ENCODE assay signal across 30 cellular contexts in the genomic region with DNA sequence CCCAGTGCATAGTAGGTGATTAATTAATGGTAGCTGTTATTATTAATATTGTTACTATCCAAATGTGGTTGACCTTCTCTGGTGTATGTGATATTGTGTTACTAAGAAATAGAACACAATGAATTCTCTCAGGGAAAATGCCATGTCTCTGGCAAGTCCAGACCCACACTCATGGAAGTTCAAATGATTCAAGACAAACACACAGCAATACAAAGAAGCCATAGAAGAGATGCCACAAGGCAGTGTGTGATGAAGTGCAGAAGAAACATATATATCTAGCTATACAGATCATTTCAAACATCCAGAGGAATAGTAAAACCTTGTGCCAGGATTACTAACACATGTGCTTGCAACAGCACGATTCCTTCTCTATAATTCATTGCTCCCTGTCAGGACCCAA.
"Had no signal": no experiment of that assay in that cellular context is flagged by ENCODE, and none has a peak within 500 bp of the region (broad histone marks: within the 10 kb centered on the region; RNA-seq: fewer than 3 reads in every experiment).

No MANE protein-coding gene starts in this region.

- H3K36me3 Mint-ChIP-seq: naive B cell; naive thymus-derived CD8-positive, alpha-beta T cell; natural killer cell treated with Interleukin-12 subunit alpha and Interleukin-12 subunit beta and Interleukin-15 and Interleukin-18, amount 100 ng/mL, for 72 hours; stimulated activated naive B cell treated with anti-CD40 and anti-IgM and Interleukin-4, amounts not matched to agents 10 μg/mL and 1 μg/mL and 100 μg/mL, for 72 hours; type B pancreatic cell had no signal

- ATAC-seq: naive thymus-derived CD8-positive, alpha-beta T cell; natural killer cell treated with Interleukin-12 subunit alpha and Interleukin-12 subunit beta and Interleukin-15 and Interleukin-18, amount 100 ng/mL, for 72 hours; psoas muscle; right cardiac atrium; right lobe of liver; stimulated activated effector memory CD8-positive, alpha-beta T cell treated with anti-CD3 and anti-CD28 coated beads, Interleukin-12 subunit alpha, Interleukin-12 subunit beta, amount 100 ng/mL, for 72 hours; stimulated activated naive B cell treated with anti-CD40 and anti-IgM and Interleukin-4, amounts not matched to agents 10 μg/mL and 1 μg/mL and 100 μg/mL, for 72 hours; upper lobe of right lung had no signal

- H3K36me3 ChIP-seq: ovary, right lobe of liver, spleen, stomach, thoracic aorta, thyroid gland, tibial nerve, upper lobe of right lung, uterus had no signal

- H3K9me3 ChIP-seq: ovary, psoas muscle, right lobe of liver, stomach, thoracic aorta, thyroid gland, upper lobe of right lung, uterus had no signal

- H3K4me1 ChIP-seq: parathyroid adenoma, psoas muscle, right lobe of liver, spleen, stomach, thyroid gland, upper lobe of right lung, uterus had no signal

- H3K9me3 Mint-ChIP-seq: natural killer cell treated with Interleukin-12 subunit alpha and Interleukin-12 subunit beta and Interleukin-15 and Interleukin-18, amount 100 ng/mL, for 72 hours; type B pancreatic cell had no signal

- H3K4me1 Mint-ChIP-seq: naive B cell; naive thymus-derived CD8-positive, alpha-beta T cell; stimulated activated effector memory CD8-positive, alpha-beta T cell treated with anti-CD3 and anti-CD28 coated beads, Interleukin-12 subunit alpha, Interleukin-12 subunit beta, amount 100 ng/mL, for 72 hours; stimulated activated naive B cell treated with anti-CD40 and anti-IgM and Interleukin-4, amounts not matched to agents 10 μg/mL and 1 μg/mL and 100 μg/mL, for 72 hours had no signal

- H3K27me3 ChIP-seq: ovary, right lobe of liver, spleen, stomach, thyroid gland, tibial nerve, upper lobe of right lung, uterus had no signal

- DNase-seq: naive B cell; naive thymus-derived CD8-positive, alpha-beta T cell; nephron progenitor cell; occipital lobe; ovary; psoas muscle; right cardiac atrium; right lobe of liver; spleen; stimulated activated CD4-positive, alpha-beta T cell treated with anti-CD3 and anti-CD28 coated beads, Interleukin-12 subunit alpha, Interleukin-12 subunit beta, amount 100 ng/mL, for 4 hours; stimulated activated CD4-positive, alpha-beta T cell treated with anti-CD3 and anti-CD28 coated beads, Interleukin-2, amount 100 ng/mL, for 24 hours; stimulated activated CD4-positive, alpha-beta T cell treated with anti-CD3 and anti-CD28 coated beads, Interleukin-2, amount 100 ng/mL, for 48 hours; stimulated activated CD4-positive, alpha-beta T cell treated with anti-CD3 and anti-CD28 coated beads, Interleukin-4, amount 100 ng/mL, for 24 hours; stimulated activated naive B cell treated with anti-CD40 and anti-IgM and Interleukin-4, amounts not matched to agents 10 μg/mL and 1 μg/mL and 100 μg/mL, for 72 hours; stimulated activated naive CD4-positive, alpha-beta T cell treated with Interleukin-2 at 50 U/mL for 16 hours; stomach; thyroid gland; upper lobe of right lung; uterus had no signal

- H3K27ac ChIP-seq: ovary, parathyroid adenoma, psoas muscle, right lobe of liver, skin epidermis, spleen, stomach, thoracic aorta, thyroid gland, upper lobe of right lung, uterus had no signal

- H3K27ac Mint-ChIP-seq: naive B cell; naive thymus-derived CD8-positive, alpha-beta T cell; natural killer cell treated with Interleukin-12 subunit alpha and Interleukin-12 subunit beta and Interleukin-15 and Interleukin-18, amount 100 ng/mL, for 72 hours; nephron progenitor cell; progenitor cell of endocrine pancreas; stimulated activated effector memory CD8-positive, alpha-beta T cell treated with anti-CD3 and anti-CD28 coated beads, Interleukin-12 subunit alpha, Interleukin-12 subunit beta, amount 100 ng/mL, for 72 hours; stimulated activated naive B cell treated with anti-CD40 and anti-IgM and Interleukin-4, amounts not matched to agents 10 μg/mL and 1 μg/mL and 100 μg/mL, for 72 hours; stimulated activated naive CD8-positive, alpha-beta T cell treated with anti-CD3 and anti-CD28 coated beads, Interleukin-15, Interleukin-2, amounts not matched to agents 100 ng/mL and 50 ng/mL, for 24 hours; type B pancreatic cell had no signal

- H3K4me3 Mint-ChIP-seq: naive B cell; naive thymus-derived CD8-positive, alpha-beta T cell; natural killer cell treated with Interleukin-12 subunit alpha and Interleukin-12 subunit beta and Interleukin-15 and Interleukin-18, amount 100 ng/mL, for 72 hours; nephron progenitor cell; neural crest cell; stimulated activated effector memory CD8-positive, alpha-beta T cell treated with anti-CD3 and anti-CD28 coated beads, Interleukin-12 subunit alpha, Interleukin-12 subunit beta, amount 100 ng/mL, for 72 hours; stimulated activated naive B cell treated with anti-CD40 and anti-IgM and Interleukin-4, amounts not matched to agents 10 μg/mL and 1 μg/mL and 100 μg/mL, for 72 hours; stimulated activated naive CD8-positive, alpha-beta T cell treated with anti-CD3 and anti-CD28 coated beads, Interleukin-15, Interleukin-2, amounts not matched to agents 100 ng/mL and 50 ng/mL, for 24 hours; type B pancreatic cell had no signal

- H3K4me3 ChIP-seq: ovary, psoas muscle, right lobe of liver, skin epidermis, smooth muscle cell, spleen, stomach, thoracic aorta, thyroid gland, tibial nerve, upper lobe of right lung, uterus had no signal
